ENCODE assay signal across 12 cellular contexts in genomic region chr6:45607818-45608217, GRCh38.
A peak's percentile ranks its signal among the peaks of the same experiment; 100 is the strongest.
DNase-seq lines count a peak whose midpoint lies in the region; ATAC-seq, FAIRE-seq and TF ChIP-seq lines count a peak whose summit lies in the region.
"Had no signal": no experiment of that assay in that cellular context is flagged by ENCODE, and none has a peak within 500 bp of the region (broad histone marks: within the 10 kb centered on the region; RNA-seq: fewer than 3 reads in every experiment).

No MANE protein-coding gene starts in this region.

- intact Hi-C loops in CD8-positive, alpha-beta T cell (cut with DNase I, micrococcal nuclease), result no loop called here
- intact Hi-C loops in kidney (cut with DNase I), result no loop called here

- 81% methylated on average over 4 of the region's 4 CpGs for WGBS in hepatocyte (ENCODE audit: low lambda C conversion rate, missing lambda C conversion rate)

- peak overlapping the region; percentile 51 for H3K4me3 Mint-ChIP-seq in activated T-helper 17 cell treated with anti-CD3 and anti-CD28 coated beads, Interleukin-2, amount 50 U/mL, for 72 hours
- no peak overlapping the region for H3K4me3 Mint-ChIP-seq in CD8-positive, alpha-beta T cell

- H3K4me3 ChIP-seq in BLaER1 (no peak overlapping the region), hepatocyte (no peak overlapping the region), kidney (ENCODE audit: low read length in 2 of 2) (no peak overlapping the region)
- no peak overlapping the region for H3K4me3 ChIP-seq in CD8-positive, alpha-beta T cell (ENCODE audit: low read depth, low read length)
- H3K4me3 ChIP-seq: upper lobe of left lung had no signal

- H3K36me3 ChIP-seq in BLaER1 (no peaks in the 10 kb centered on the region), hepatocyte (replicated peaks; ENCODE audit: insufficient read depth, low read depth) (no peaks in the 10 kb centered on the region), kidney (ENCODE audit: control insufficient read depth in 1 of 2, insufficient read depth in 2 of 2, low read length in 2 of 2) (no peaks in the 10 kb centered on the region)
- H3K36me3 ChIP-seq in CD8-positive, alpha-beta T cell (ENCODE audit: insufficient read depth, low read length), result no peaks in the 10 kb centered on the region
- H3K36me3 ChIP-seq: upper lobe of left lung had no signal

- H3K27ac Mint-ChIP-seq in activated T-helper 17 cell treated with anti-CD3 and anti-CD28 coated beads, Interleukin-2, amount 50 U/mL, for 72 hours, result peak overlapping the region; percentile 66
- no peak overlapping the region for H3K27ac Mint-ChIP-seq in CD8-positive, alpha-beta T cell
- peak overlapping the region in 1 of 2 donors; percentile 81 for H3K27ac Mint-ChIP-seq in activated naive CD4-positive, alpha-beta T cell treated with anti-CD3 and anti-CD28 coated beads, Interleukin-2, amount 50 U/mL, for 72 hours
- H3K27ac Mint-ChIP-seq: progenitor cell of endocrine pancreas had no signal

- TF ChIP-seq CTCF in hepatocyte (IDR thresholded peaks at IDR 0.05; ENCODE audit: poor library complexity) (no peak), kidney (IDR thresholded peaks at IDR 0.05; ENCODE audit: borderline replicate concordance, extremely low read depth, insufficient read depth) (no peak)
- TF ChIP-seq CTCF in CD8-positive, alpha-beta T cell (IDR thresholded peaks at IDR 0.05), result no peak

- no peaks in the 10 kb centered on the region for H3K9me2 ChIP-seq in hepatocyte (replicated peaks; ENCODE audit: insufficient read depth)

- H3K36me3 Mint-ChIP-seq in activated T-helper 17 cell treated with anti-CD3 and anti-CD28 coated beads, Interleukin-2, amount 50 U/mL, for 72 hours (ENCODE audit: low read depth), result no peaks in the 10 kb centered on the region
- no peaks in the 10 kb centered on the region for H3K36me3 Mint-ChIP-seq in CD8-positive, alpha-beta T cell
- peaks cover 10 to 21% of the 10 kb centered on the region in 2 donors for H3K36me3 Mint-ChIP-seq in activated naive CD4-positive, alpha-beta T cell treated with anti-CD3 and anti-CD28 coated beads, Interleukin-2, amount 50 U/mL, for 72 hours

- H3K4me2 ChIP-seq in BLaER1, result peak overlapping the region; percentile 56
- no peak overlapping the region for H3K4me2 ChIP-seq in hepatocyte

- H3K27me3 Mint-ChIP-seq in activated T-helper 17 cell treated with anti-CD3 and anti-CD28 coated beads, Interleukin-2, amount 50 U/mL, for 72 hours, result no peaks in the 10 kb centered on the region
- H3K27me3 Mint-ChIP-seq in CD8-positive, alpha-beta T cell (ENCODE audit: low read depth), result no peaks in the 10 kb centered on the region

- ATAC-seq in activated T-helper 17 cell treated with anti-CD3 and anti-CD28 coated beads, Interleukin-2, amount 50 U/mL, for 72 hours (replicated peaks), result no peak
- no peak for ATAC-seq in CD8-positive, alpha-beta T cell
- no peak for ATAC-seq in activated naive CD4-positive, alpha-beta T cell treated with anti-CD3 and anti-CD28 coated beads, Interleukin-2, amount 50 U/mL, for 72 hours

- DNase-seq in HS-27A (ENCODE audit: low read depth) (peak; percentile 46), hepatocyte (ENCODE audit: low spot score) (no peak), NCI-H510A (lab: John Stamatoyannopoulos, UW) (no peak), kidney (no peak)
- no peak for DNase-seq in CD8-positive, alpha-beta T cell
- DNase-seq in activated naive CD4-positive, alpha-beta T cell treated with anti-CD3 and anti-CD28 coated beads, Interleukin-2, amount 50 U/mL, for 72 hours (ENCODE audit: low spot score in 2 of 2), result no peak
- DNase-seq: NCI-H146, upper lobe of left lung had no signal

- no peak overlapping the region for H3K9ac ChIP-seq in BLaER1
- no peak overlapping the region for H3K9ac ChIP-seq in kidney (ENCODE audit: low read length in 2 of 2)

- H3K9me3 Mint-ChIP-seq in activated T-helper 17 cell treated with anti-CD3 and anti-CD28 coated beads, Interleukin-2, amount 50 U/mL, for 72 hours, result no peaks in the 10 kb centered on the region
- H3K9me3 Mint-ChIP-seq in CD8-positive, alpha-beta T cell, result peaks cover 4% of the 10 kb centered on the region
- peaks cover 14 to 20% of the 10 kb centered on the region in 2 donors for H3K9me3 Mint-ChIP-seq in activated naive CD4-positive, alpha-beta T cell treated with anti-CD3 and anti-CD28 coated beads, Interleukin-2, amount 50 U/mL, for 72 hours

- H2AFZ ChIP-seq in hepatocyte, result no peak overlapping the region

- no peak for FAIRE-seq in kidney (lab: Jason Lieb, UNC)
- FAIRE-seq: GM12892 had no signal

- peaks cover 20% of the 10 kb centered on the region for H3K4me1 Mint-ChIP-seq in activated T-helper 17 cell treated with anti-CD3 and anti-CD28 coated beads, Interleukin-2, amount 50 U/mL, for 72 hours
- peaks cover 8% of the 10 kb centered on the region for H3K4me1 Mint-ChIP-seq in CD8-positive, alpha-beta T cell (ENCODE audit: low read depth)

- H4K20me1 ChIP-seq in BLaER1, result no peaks in the 10 kb centered on the region
- H4K20me1 ChIP-seq in hepatocyte (ENCODE audit: insufficient read depth, poor library complexity, severe bottlenecking), result no peaks in the 10 kb centered on the region

- H3K27ac ChIP-seq in BLaER1, result peak overlapping the region; percentile 24
- peak overlapping the region; percentile 58 for H3K27ac ChIP-seq in hepatocyte
- H3K27ac ChIP-seq in CD8-positive, alpha-beta T cell (ENCODE audit: low read depth, low read length), result no peak overlapping the region
- no peak overlapping the region for H3K27ac ChIP-seq in kidney (ENCODE audit: low read depth in 2 of 2, low read length in 2 of 2)
- H3K27ac ChIP-seq: upper lobe of left lung had no signal

- POLR2A ChIA-PET in CD8-positive, alpha-beta T cell (lab: Charles Lee), result no interaction called here

- CTCF ChIA-PET in CD8-positive, alpha-beta T cell (lab: Charles Lee), result no interaction called here

- H3K9me3 ChIP-seq in BLaER1 (peaks cover 4% of the 10 kb centered on the region), hepatocyte (ENCODE audit: low read depth) (no peaks in the 10 kb centered on the region), kidney (ENCODE audit: control insufficient read depth in 1 of 2, low read length in 2 of 2) (peaks cover 0 to 1% of the 10 kb centered on the region in 2 donors)
- no peaks in the 10 kb centered on the region for H3K9me3 ChIP-seq in CD8-positive, alpha-beta T cell (ENCODE audit: low read length)

- H3K27me3 ChIP-seq in BLaER1 (no peaks in the 10 kb centered on the region), hepatocyte (no peaks in the 10 kb centered on the region)
- no peaks in the 10 kb centered on the region for H3K27me3 ChIP-seq in CD8-positive, alpha-beta T cell (ENCODE audit: insufficient read depth, low read length)
- H3K27me3 ChIP-seq: upper lobe of left lung had no signal

- H3K79me2 ChIP-seq in hepatocyte, result no peaks in the 10 kb centered on the region

- peaks cover 49% of the 10 kb centered on the region for H3K4me1 ChIP-seq in BLaER1
- H3K4me1 ChIP-seq in hepatocyte (ENCODE audit: insufficient read depth), result peaks cover 6% of the 10 kb centered on the region
- H3K4me1 ChIP-seq in CD8-positive, alpha-beta T cell (ENCODE audit: insufficient read depth, low read length), result no peaks in the 10 kb centered on the region
- H3K4me1 ChIP-seq in kidney (ENCODE audit: control insufficient read depth in 1 of 2, insufficient read depth in 1 of 2, low read depth in 1 of 2, low read length in 2 of 2), result no peaks in the 10 kb centered on the region

Comparison
In these comparisons a context has a peak if more than half of its experiments do, and no peak if none do; other contexts are left out.
1. H3K27ac ChIP-seq: peak in BLaER1 (single experiment) and hepatocyte (single experiment); none in CD8-positive, alpha-beta T cell (single experiment) and kidney (0 of 2).